ENCODE assay signal across 8 cellular contexts in the genomic region with DNA sequence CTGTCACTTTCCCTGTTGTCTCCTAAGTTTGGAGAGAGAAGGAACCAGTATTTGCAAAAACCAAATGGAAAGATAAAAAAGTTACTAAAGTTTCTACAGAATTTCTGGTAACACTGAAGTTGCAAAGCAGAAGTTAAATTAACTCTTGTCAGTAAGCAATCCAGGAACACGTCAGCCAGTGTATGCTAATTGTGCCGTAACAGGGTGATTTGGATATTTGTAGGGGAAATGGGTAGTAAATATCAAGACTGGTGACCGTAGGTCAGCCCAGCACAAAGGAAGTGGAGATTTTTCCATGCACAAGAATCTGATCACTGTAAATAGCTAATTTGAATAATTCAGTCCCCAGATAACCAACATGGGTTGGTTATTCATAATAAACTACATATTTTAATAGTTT. TPM values are rescaled to one million over a fixed set of nuclear protein-coding genes. Genes with fewer than 3 reads are reported as not detected.
DNase-seq lines count a peak whose midpoint lies in the region; ATAC-seq lines count a peak whose summit lies in the region.

No MANE protein-coding gene starts in this region.

- no peak for ATAC-seq in naive thymus-derived CD8-positive, alpha-beta T cell
- ATAC-seq in HG02678 (IDR thresholded peaks at IDR 0.05; ENCODE audit: unreplicated experiment) (no peak), GM18517 (IDR thresholded peaks at IDR 0.05; ENCODE audit: unreplicated experiment) (no peak), GM21619 (IDR thresholded peaks at IDR 0.05; ENCODE audit: unreplicated experiment) (no peak)

- no peaks in the 10 kb centered on the region for H3K27me3 Mint-ChIP-seq in naive thymus-derived CD8-positive, alpha-beta T cell

- H3K4me1 Mint-ChIP-seq in naive thymus-derived CD8-positive, alpha-beta T cell = peaks cover 20 to 54% (median 41%) of the 10 kb centered on the region in 4 donors

- peak; percentile 64 for DNase-seq in NCI-H1694 treated with DMSO at 0.1 percent for 48 hours (lab: John Stamatoyannopoulos, UW)
- no peak for DNase-seq in NCI-H1694 (lab: John Stamatoyannopoulos, UW)
- DNase-seq in NT2/D1 (ENCODE audit: low read depth, low spot score) = no peak
- no peak for DNase-seq in naive thymus-derived CD8-positive, alpha-beta T cell

- POLR2A ChIA-PET in naive thymus-derived CD8-positive, alpha-beta T cell (lab: Charles Lee) = interaction anchor here (0.6 to 19.2 kb wide), 14 partner anchors 13 to 1001 kb away, joined by 3 to 639 read pairs (median 4); partner anchors contain the start of genes BORCS5, DUSP16 and GPR19

- H3K4me1 ChIP-seq in NT2/D1 (ENCODE audit: insufficient read depth, insufficient read length) = peaks cover 15% of the 10 kb centered on the region

- H3K4me3 ChIP-seq in NT2/D1 (ENCODE audit: insufficient read length, low read depth) = peak overlapping the region; percentile 95

- peak overlapping the region; percentile 3 for H3K9ac ChIP-seq in NT2/D1 (ENCODE audit: insufficient read length, low read depth)

- no peaks in the 10 kb centered on the region for H3K9me3 Mint-ChIP-seq in naive thymus-derived CD8-positive, alpha-beta T cell

- H3K4me3 Mint-ChIP-seq in naive thymus-derived CD8-positive, alpha-beta T cell = peak overlapping the region; percentile 94 to 99 (median 99)

- peaks cover 37% of the 10 kb centered on the region for H3K36me3 ChIP-seq in NT2/D1 (ENCODE audit: insufficient read depth, insufficient read length, low read length)

- H3K9me3 ChIP-seq in NT2/D1 (ENCODE audit: insufficient read depth, low read length) = no peaks in the 10 kb centered on the region

- H3K27ac ChIP-seq in cingulate gyrus (ENCODE audit: low read depth, low read length) = peak overlapping the region; percentile 61

- H3K27me3 ChIP-seq in NT2/D1 (ENCODE audit: insufficient read depth, insufficient read length) = peaks cover 16% of the 10 kb centered on the region

- peak overlapping the region; percentile 92 to 99 (median 98) for H3K27ac Mint-ChIP-seq in naive thymus-derived CD8-positive, alpha-beta T cell

- H3K36me3 Mint-ChIP-seq in naive thymus-derived CD8-positive, alpha-beta T cell = peaks cover 27 to 50% (median 31%) of the 10 kb centered on the region in 3 donors

RNA-seq across cellular contexts. Expression of gene CDKN1B, which starts 2.3 kb away (rescaled TPM):
- 100 to 1,000 TPM; 161 TPM for total RNA-seq in naive thymus-derived CD8-positive, alpha-beta T cell
- polyA plus RNA-seq in naive thymus-derived CD8-positive, alpha-beta T cell = 10 to 100 TPM in 2 of 3 donors, 1 to 10 TPM in 1; 8.3 to 26.9 (median 20.6) TPM

RNA-seq across cellular contexts. Expression of gene GPR19, which starts 23.5 kb away (rescaled TPM):
- total RNA-seq in naive thymus-derived CD8-positive, alpha-beta T cell = 1 to 10 TPM; 1.3 to 1.9 TPM
- polyA plus RNA-seq in naive thymus-derived CD8-positive, alpha-beta T cell = under 1 TPM in 2 of 3 donors, not detected in 1; 0.47 to 0.51 TPM
